In genomic region chr20:49281059-49281912, GRCh38 we compare ENCODE assay signal across 1 cellular context.
A peak's percentile ranks its signal among the peaks of the same experiment; 100 is the strongest.
TF ChIP-seq lines count a peak whose summit lies in the region.

No MANE protein-coding gene starts in this region.

TF ChIP-seq in GM12878, 131 proteins besides CTCF, POLR2A, EP300 and RAD21 (continued from another document):
- TF ChIP-seq CUX1 (IDR thresholded peaks at IDR 0.05; ENCODE audit: insufficient replicate concordance, low read depth, low read length) (no peak), ETV6 (conservative IDR thresholded peaks at IDR 0.05 in 1 of 2, IDR thresholded peaks at IDR 0.05 in 1 of 2; ENCODE audit: borderline replicate concordance in 1 of 2, low read depth in 1 of 2) (no peak), ZNF207 (IDR thresholded peaks at IDR 0.05; ENCODE audit: borderline replicate concordance) (no peak), YBX1 (IDR thresholded peaks at IDR 0.05) (no peak), FOXK2 (IDR thresholded peaks at IDR 0.05) (0 out of 2 replicates have a peak, but pooled peaks have one; percentile 19), HCFC1 (IDR thresholded peaks at IDR 0.05; ENCODE audit: low read length) (peak; percentile 29; the same call in 1 of the 2 replicates), CHD1 (IDR thresholded peaks at IDR 0.05; ENCODE audit: low read depth, low read length) (no peak), ZZZ3 (IDR thresholded peaks at IDR 0.05; ENCODE audit: control insufficient read depth, insufficient read length, low read depth) (no peak), STAT1 (conservative IDR thresholded peaks at IDR 0.05) (no peak), FOS (IDR thresholded peaks at IDR 0.05; ENCODE audit: borderline replicate concordance, extremely low read depth, insufficient read length) (no peak), KLF5 (IDR thresholded peaks at IDR 0.05; ENCODE audit: partially characterized antibody) (peak; percentile 96), EZH2 (IDR thresholded peaks at IDR 0.05; ENCODE audit: borderline replicate concordance, control insufficient read depth, low read depth, low read length) (no peak)
TF ChIP-seq in GM12878: peak in this region for 21.
